In the genomic region with DNA sequence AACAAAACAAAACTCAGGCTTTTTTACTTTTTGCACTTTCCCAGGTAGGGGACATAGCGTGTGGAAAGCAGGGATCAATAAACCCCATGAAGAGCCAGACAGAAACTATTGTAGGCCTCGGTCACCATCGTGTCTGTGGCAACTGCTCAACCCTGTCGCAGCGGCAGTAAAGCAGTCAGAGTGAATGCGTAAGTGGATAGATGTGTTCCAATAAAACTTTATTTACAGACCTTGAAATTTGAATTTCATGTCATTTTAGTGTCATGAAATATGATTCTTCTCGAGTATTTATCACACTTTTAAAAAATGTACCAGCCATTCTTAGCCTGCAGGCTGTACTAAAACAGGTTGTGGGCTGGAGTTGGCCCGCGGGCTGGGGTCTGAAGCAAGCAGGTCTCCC, we compare ENCODE assay signal across 1 cellular context.
TF ChIP-seq lines count a peak whose summit lies in the region.

No MANE protein-coding gene starts in this region.

TF ChIP-seq in GM23338, 12 proteins besides CTCF, POLR2A, EP300 and RAD21 (continued from another document):
- TF ChIP-seq, protein P1, sequence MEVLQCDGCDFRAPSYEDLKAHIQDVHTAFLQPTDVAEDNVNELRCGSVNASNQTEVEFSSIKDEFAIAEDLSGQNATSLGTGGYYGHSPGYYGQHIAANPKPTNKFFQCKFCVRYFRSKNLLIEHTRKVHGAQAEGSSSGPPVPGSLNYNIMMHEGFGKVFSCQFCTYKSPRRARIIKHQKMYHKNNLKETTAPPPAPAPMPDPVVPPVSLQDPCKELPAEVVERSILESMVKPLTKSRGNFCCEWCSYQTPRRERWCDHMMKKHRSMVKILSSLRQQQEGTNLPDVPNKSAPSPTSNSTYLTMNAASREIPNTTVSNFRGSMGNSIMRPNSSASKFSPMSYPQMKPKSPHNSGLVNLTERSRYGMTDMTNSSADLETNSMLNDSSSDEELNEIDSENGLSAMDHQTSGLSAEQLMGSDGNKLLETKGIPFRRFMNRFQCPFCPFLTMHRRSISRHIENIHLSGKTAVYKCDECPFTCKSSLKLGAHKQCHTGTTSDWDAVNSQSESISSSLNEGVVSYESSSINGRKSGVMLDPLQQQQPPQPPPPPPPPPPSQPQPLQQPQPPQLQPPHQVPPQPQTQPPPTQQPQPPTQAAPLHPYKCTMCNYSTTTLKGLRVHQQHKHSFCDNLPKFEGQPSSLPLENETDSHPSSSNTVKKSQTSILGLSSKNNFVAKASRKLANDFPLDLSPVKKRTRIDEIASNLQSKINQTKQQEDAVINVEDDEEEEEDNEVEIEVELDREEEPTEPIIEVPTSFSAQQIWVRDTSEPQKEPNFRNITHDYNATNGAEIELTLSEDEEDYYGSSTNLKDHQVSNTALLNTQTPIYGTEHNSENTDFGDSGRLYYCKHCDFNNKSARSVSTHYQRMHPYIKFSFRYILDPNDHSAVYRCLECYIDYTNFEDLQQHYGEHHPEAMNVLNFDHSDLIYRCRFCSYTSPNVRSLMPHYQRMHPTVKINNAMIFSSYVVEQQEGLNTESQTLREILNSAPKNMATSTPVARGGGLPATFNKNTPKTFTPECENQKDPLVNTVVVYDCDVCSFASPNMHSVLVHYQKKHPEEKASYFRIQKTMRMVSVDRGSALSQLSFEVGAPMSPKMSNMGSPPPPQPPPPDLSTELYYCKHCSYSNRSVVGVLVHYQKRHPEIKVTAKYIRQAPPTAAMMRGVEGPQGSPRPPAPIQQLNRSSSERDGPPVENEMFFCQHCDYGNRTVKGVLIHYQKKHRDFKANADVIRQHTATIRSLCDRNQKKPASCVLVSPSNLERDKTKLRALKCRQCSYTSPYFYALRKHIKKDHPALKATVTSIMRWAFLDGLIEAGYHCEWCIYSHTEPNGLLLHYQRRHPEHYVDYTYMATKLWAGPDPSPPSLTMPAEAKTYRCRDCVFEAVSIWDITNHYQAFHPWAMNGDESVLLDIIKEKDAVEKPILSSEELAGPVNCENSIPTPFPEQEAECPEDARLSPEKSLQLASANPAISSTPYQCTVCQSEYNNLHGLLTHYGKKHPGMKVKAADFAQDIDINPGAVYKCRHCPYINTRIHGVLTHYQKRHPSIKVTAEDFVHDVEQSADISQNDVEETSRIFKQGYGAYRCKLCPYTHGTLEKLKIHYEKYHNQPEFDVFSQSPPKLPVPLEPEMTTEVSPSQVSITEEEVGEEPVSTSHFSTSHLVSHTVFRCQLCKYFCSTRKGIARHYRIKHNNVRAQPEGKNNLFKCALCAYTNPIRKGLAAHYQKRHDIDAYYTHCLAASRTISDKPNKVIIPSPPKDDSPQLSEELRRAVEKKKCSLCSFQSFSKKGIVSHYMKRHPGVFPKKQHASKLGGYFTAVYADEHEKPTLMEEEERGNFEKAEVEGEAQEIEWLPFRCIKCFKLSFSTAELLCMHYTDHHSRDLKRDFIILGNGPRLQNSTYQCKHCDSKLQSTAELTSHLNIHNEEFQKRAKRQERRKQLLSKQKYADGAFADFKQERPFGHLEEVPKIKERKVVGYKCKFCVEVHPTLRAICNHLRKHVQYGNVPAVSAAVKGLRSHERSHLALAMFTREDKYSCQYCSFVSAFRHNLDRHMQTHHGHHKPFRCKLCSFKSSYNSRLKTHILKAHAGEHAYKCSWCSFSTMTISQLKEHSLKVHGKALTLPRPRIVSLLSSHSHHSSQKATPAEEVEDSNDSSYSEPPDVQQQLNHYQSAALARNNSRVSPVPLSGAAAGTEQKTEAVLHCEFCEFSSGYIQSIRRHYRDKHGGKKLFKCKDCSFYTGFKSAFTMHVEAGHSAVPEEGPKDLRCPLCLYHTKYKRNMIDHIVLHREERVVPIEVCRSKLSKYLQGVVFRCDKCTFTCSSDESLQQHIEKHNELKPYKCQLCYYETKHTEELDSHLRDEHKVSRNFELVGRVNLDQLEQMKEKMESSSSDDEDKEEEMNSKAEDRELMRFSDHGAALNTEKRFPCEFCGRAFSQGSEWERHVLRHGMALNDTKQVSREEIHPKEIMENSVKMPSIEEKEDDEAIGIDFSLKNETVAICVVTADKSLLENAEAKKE (CRISPR knock-in tag; IDR thresholded peaks at IDR 0.05) = no peak
